14 cellular contexts compared by ENCODE assay signal in genomic region chr20:3226864-3227263, GRCh38. TPM values are rescaled to one million over a fixed set of nuclear protein-coding genes. Genes with fewer than 3 reads are reported as not detected.
DNase-seq lines count a peak whose midpoint lies in the region; ATAC-seq lines count a peak whose summit lies in the region.
"Had no signal": no experiment of that assay in that cellular context is flagged by ENCODE, and none has a peak within 500 bp of the region (broad histone marks: within the 10 kb centered on the region; RNA-seq: fewer than 3 reads in every experiment).

No MANE protein-coding gene starts in this region.

- no peaks in the 10 kb centered on the region for H3K9me3 Mint-ChIP-seq in activated T-cell treated with anti-CD3 and anti-CD28 coated beads, Interleukin-2, amount 50 U/mL, for 24 hours
- no peaks in the 10 kb centered on the region for H3K9me3 Mint-ChIP-seq in activated T-cell treated with anti-CD3 and anti-CD28 coated beads, Interleukin-2, amount 50 U/mL, for 4 hours

- peak overlapping the region; percentile 59 for H3K27ac ChIP-seq in epithelial cell of prostate
- H3K27ac ChIP-seq: 22Rv1, BLaER1, HL-60 had no signal

- no peak for DNase-seq in activated T-cell treated with anti-CD3 and anti-CD28 coated beads, Interleukin-2, amount 50 U/mL, for 24 hours
- no peak for DNase-seq in activated T-cell treated with anti-CD3 and anti-CD28 coated beads, Interleukin-2, amount 50 U/mL, for 4 hours
- DNase-seq in T-helper 17 cell, result no peak
- no peak for DNase-seq in epithelial cell of prostate (ENCODE audit: low read depth, low spot score)
- DNase-seq in NCI-H774 (lab: John Stamatoyannopoulos, UW), result no peak
- DNase-seq in GOT3 (lab: John Stamatoyannopoulos, UW), result no peak
- DNase-seq: AML-193, Calu3, DMS 273 treated with DMSO at 0.1 percent for 48 hours, KBM-7 had no signal

- no peaks in the 10 kb centered on the region for H3K9me3 ChIP-seq in T-helper 17 cell (ENCODE audit: control insufficient read depth, low read length, poor library complexity, severe bottlenecking)
- H3K9me3 ChIP-seq: BLaER1 had no signal

- peaks cover 19% of the 10 kb centered on the region for H3K4me1 Mint-ChIP-seq in activated T-cell treated with anti-CD3 and anti-CD28 coated beads, Interleukin-2, amount 50 U/mL, for 24 hours (ENCODE audit: low read depth)
- H3K4me1 Mint-ChIP-seq in activated T-cell treated with anti-CD3 and anti-CD28 coated beads, Interleukin-2, amount 50 U/mL, for 4 hours (ENCODE audit: low read depth), result peaks cover 10% of the 10 kb centered on the region
- no peaks in the 10 kb centered on the region for H3K4me1 Mint-ChIP-seq in T-helper 17 cell

- peak overlapping the region; percentile 44 for H3K27ac Mint-ChIP-seq in activated T-cell treated with anti-CD3 and anti-CD28 coated beads, Interleukin-2, amount 50 U/mL, for 24 hours
- H3K27ac Mint-ChIP-seq in T-helper 17 cell, result peak overlapping the region; percentile 60

- no peak for ATAC-seq in activated T-cell treated with anti-CD3 and anti-CD28 coated beads, Interleukin-2, amount 50 U/mL, for 4 hours
- ATAC-seq in T-helper 17 cell (no peak), GM19463 (IDR thresholded peaks at IDR 0.05; ENCODE audit: unreplicated experiment) (no peak)

- H3K4me3 Mint-ChIP-seq in activated T-cell treated with anti-CD3 and anti-CD28 coated beads, Interleukin-2, amount 50 U/mL, for 24 hours, result no peak overlapping the region
- no peak overlapping the region for H3K4me3 Mint-ChIP-seq in activated T-cell treated with anti-CD3 and anti-CD28 coated beads, Interleukin-2, amount 50 U/mL, for 4 hours
- H3K4me3 Mint-ChIP-seq in T-helper 17 cell, result no peak overlapping the region

- no peaks in the 10 kb centered on the region for H3K27me3 Mint-ChIP-seq in activated T-cell treated with anti-CD3 and anti-CD28 coated beads, Interleukin-2, amount 50 U/mL, for 24 hours
- H3K27me3 Mint-ChIP-seq in activated T-cell treated with anti-CD3 and anti-CD28 coated beads, Interleukin-2, amount 50 U/mL, for 4 hours (ENCODE audit: low read depth), result no peaks in the 10 kb centered on the region
- no peaks in the 10 kb centered on the region for H3K27me3 Mint-ChIP-seq in T-helper 17 cell

- peaks cover 37% of the 10 kb centered on the region for H3K36me3 Mint-ChIP-seq in activated T-cell treated with anti-CD3 and anti-CD28 coated beads, Interleukin-2, amount 50 U/mL, for 24 hours (ENCODE audit: low read depth)
- H3K36me3 Mint-ChIP-seq in activated T-cell treated with anti-CD3 and anti-CD28 coated beads, Interleukin-2, amount 50 U/mL, for 4 hours (ENCODE audit: insufficient read depth), result no peaks in the 10 kb centered on the region
- H3K36me3 Mint-ChIP-seq in T-helper 17 cell (ENCODE audit: low read depth), result no peaks in the 10 kb centered on the region

RNA-seq across cellular contexts. Expression of gene SLC4A11, which starts 12.1 kb away (rescaled TPM):
- 1 to 10 TPM; 1.3 to 3.1 (median 1.4) TPM for total RNA-seq in activated T-cell treated with anti-CD3 and anti-CD28 coated beads, Interleukin-2, amount 50 U/mL, for 4 hours
- total RNA-seq in T-helper 17 cell, result 1 to 10 TPM in 1 of 2 donors, under 1 TPM in 1; 0.37 to 1.3 TPM

RNA-seq across cellular contexts. Expression of gene ITPA, which starts 17.6 kb away (rescaled TPM):
- total RNA-seq in activated T-cell treated with anti-CD3 and anti-CD28 coated beads, Interleukin-2, amount 50 U/mL, for 4 hours, result 100 to 1,000 TPM; 106 to 138 (median 130) TPM
- total RNA-seq in T-helper 17 cell, result 10 to 100 TPM; 39.5 to 41.4 TPM

RNA-seq across cellular contexts. Expression of gene DDRGK1, which starts 22.4 kb away (rescaled TPM):
- 10 to 100 TPM; 65.4 to 75.8 (median 68.9) TPM for total RNA-seq in activated T-cell treated with anti-CD3 and anti-CD28 coated beads, Interleukin-2, amount 50 U/mL, for 4 hours
- 10 to 100 TPM; 43.7 to 45.6 TPM for total RNA-seq in T-helper 17 cell

RNA-seq across cellular contexts. Expression of gene LZTS3, which starts 53.5 kb away (rescaled TPM):
- total RNA-seq in activated T-cell treated with anti-CD3 and anti-CD28 coated beads, Interleukin-2, amount 50 U/mL, for 4 hours, result 1 to 10 TPM in 1 of 3 donors, under 1 TPM in 2; 0.46 to 1.1 (median 0.61) TPM
- total RNA-seq in T-helper 17 cell, result 10 to 100 TPM; 15.7 to 19.1 TPM
